Comparison of ENCODE assay signal across 1 cellular context in the genomic region with DNA sequence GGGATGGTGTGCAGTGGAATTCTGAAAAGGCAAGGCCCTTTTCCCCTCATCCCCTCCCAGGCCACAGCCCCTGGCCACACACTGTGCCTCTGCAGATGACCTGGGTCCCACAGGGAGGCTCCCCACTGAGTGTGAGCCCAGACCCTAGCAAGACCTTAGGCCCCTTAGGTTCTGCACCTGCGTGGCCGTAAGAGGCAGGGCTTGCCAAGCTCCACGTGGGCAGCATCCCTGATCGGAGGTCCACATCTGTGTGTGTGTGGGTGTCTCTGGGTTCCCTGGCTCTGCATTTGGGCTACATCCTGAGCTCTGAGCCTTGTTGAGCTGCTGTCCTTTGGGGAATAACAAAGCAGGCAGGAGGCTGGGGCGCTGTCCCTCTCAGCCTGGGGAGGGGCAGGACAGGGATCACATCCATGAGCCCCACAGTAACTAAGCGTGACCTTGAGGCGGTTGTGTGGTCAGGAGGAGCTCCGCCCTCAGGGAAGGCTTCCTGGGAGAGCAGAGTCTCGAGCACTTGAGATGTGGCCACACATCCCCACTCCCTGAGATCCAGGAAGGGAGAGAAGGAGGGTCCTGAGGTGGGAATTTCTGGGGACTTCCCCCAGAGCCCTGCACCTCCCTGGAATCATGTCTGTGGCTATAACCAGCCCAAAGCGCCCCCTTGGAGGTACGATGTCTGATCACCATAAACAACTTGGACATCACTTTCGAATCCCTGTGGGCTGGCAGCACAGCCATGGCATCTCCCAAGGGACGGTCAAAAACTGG.
TF ChIP-seq lines count a peak whose summit lies in the region.

No MANE protein-coding gene starts in this region.

TF ChIP-seq in GM23338, 12 proteins besides CTCF, POLR2A, EP300 and RAD21 (continued from another document):
- TF ChIP-seq, protein P1, sequence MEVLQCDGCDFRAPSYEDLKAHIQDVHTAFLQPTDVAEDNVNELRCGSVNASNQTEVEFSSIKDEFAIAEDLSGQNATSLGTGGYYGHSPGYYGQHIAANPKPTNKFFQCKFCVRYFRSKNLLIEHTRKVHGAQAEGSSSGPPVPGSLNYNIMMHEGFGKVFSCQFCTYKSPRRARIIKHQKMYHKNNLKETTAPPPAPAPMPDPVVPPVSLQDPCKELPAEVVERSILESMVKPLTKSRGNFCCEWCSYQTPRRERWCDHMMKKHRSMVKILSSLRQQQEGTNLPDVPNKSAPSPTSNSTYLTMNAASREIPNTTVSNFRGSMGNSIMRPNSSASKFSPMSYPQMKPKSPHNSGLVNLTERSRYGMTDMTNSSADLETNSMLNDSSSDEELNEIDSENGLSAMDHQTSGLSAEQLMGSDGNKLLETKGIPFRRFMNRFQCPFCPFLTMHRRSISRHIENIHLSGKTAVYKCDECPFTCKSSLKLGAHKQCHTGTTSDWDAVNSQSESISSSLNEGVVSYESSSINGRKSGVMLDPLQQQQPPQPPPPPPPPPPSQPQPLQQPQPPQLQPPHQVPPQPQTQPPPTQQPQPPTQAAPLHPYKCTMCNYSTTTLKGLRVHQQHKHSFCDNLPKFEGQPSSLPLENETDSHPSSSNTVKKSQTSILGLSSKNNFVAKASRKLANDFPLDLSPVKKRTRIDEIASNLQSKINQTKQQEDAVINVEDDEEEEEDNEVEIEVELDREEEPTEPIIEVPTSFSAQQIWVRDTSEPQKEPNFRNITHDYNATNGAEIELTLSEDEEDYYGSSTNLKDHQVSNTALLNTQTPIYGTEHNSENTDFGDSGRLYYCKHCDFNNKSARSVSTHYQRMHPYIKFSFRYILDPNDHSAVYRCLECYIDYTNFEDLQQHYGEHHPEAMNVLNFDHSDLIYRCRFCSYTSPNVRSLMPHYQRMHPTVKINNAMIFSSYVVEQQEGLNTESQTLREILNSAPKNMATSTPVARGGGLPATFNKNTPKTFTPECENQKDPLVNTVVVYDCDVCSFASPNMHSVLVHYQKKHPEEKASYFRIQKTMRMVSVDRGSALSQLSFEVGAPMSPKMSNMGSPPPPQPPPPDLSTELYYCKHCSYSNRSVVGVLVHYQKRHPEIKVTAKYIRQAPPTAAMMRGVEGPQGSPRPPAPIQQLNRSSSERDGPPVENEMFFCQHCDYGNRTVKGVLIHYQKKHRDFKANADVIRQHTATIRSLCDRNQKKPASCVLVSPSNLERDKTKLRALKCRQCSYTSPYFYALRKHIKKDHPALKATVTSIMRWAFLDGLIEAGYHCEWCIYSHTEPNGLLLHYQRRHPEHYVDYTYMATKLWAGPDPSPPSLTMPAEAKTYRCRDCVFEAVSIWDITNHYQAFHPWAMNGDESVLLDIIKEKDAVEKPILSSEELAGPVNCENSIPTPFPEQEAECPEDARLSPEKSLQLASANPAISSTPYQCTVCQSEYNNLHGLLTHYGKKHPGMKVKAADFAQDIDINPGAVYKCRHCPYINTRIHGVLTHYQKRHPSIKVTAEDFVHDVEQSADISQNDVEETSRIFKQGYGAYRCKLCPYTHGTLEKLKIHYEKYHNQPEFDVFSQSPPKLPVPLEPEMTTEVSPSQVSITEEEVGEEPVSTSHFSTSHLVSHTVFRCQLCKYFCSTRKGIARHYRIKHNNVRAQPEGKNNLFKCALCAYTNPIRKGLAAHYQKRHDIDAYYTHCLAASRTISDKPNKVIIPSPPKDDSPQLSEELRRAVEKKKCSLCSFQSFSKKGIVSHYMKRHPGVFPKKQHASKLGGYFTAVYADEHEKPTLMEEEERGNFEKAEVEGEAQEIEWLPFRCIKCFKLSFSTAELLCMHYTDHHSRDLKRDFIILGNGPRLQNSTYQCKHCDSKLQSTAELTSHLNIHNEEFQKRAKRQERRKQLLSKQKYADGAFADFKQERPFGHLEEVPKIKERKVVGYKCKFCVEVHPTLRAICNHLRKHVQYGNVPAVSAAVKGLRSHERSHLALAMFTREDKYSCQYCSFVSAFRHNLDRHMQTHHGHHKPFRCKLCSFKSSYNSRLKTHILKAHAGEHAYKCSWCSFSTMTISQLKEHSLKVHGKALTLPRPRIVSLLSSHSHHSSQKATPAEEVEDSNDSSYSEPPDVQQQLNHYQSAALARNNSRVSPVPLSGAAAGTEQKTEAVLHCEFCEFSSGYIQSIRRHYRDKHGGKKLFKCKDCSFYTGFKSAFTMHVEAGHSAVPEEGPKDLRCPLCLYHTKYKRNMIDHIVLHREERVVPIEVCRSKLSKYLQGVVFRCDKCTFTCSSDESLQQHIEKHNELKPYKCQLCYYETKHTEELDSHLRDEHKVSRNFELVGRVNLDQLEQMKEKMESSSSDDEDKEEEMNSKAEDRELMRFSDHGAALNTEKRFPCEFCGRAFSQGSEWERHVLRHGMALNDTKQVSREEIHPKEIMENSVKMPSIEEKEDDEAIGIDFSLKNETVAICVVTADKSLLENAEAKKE (CRISPR knock-in tag; IDR thresholded peaks at IDR 0.05): no peak
- no peak for TF ChIP-seq REST (IDR thresholded peaks at IDR 0.05; ENCODE audit: unreplicated experiment)
- TF ChIP-seq JUNB (IDR thresholded peaks at IDR 0.05; ENCODE audit: unreplicated experiment): no peak
- no peak for TF ChIP-seq ZNF114 (CRISPR knock-in tag; IDR thresholded peaks at IDR 0.05)
- TF ChIP-seq ZNF331 (CRISPR knock-in tag; IDR thresholded peaks at IDR 0.05; ENCODE audit: low read depth): no peak
- no peak for TF ChIP-seq CREB1 (CRISPR knock-in tag; IDR thresholded peaks at IDR 0.05; ENCODE audit: low read depth)
- no peak for TF ChIP-seq NANOG (IDR thresholded peaks at IDR 0.05; ENCODE audit: borderline replicate concordance)
